In genomic region chr4:34202154-34202553, GRCh38 we compare ENCODE assay signal across 1 cellular context.
TF ChIP-seq lines count a peak whose summit lies in the region.

No MANE protein-coding gene starts in this region.

TF ChIP-seq in GM23338, 12 proteins besides CTCF, POLR2A, EP300 and RAD21 (continued from another document):
- TF ChIP-seq ZNF462 (CRISPR knock-in tag; IDR thresholded peaks at IDR 0.05), result no peak
- TF ChIP-seq REST (IDR thresholded peaks at IDR 0.05; ENCODE audit: unreplicated experiment), result no peak
- TF ChIP-seq NANOG (IDR thresholded peaks at IDR 0.05; ENCODE audit: borderline replicate concordance), result no peak
- TF ChIP-seq EZH2 (IDR thresholded peaks at IDR 0.05; ENCODE audit: low read depth, unreplicated experiment), result no peak
